In the genomic region with DNA sequence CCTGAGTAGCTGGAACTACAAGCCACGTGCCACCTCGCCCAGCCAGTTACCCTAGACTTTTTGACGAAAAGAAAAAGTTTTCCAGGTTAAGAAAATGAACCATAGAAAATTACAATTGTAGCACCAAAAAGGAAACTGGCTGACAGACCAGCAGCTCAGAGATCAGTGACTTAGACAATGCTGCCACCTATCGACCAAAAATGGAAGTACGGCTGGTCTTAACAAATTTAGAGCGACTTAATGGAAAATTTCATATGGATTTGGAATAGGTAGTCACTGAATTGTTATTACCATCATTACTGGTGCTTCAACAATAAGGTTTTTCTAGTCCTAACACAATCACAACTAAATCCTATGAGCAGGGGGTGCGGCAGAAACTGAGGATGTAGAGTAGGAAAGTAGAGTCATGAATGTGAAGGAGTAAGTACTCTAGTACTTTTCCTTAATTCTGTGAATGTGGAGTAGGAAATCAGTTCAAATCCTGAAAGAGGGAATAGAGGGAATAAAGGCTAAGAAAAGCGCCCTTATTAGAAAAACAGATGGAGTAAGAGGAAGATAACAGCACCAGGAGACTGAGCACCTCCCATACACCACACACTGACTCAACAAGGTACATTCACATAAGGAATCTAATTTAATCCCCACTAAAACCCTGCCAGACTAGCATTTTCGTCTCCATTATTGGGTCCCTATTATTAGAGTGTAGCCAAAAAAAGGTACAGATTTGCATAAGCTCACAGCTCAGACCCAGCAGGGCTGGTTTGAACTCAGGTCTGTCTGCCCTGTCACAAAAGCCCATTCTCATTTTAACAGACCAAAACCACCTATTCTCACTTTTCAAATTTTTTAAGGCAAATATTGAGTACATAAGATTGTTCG, we compare ENCODE assay signal across 8 cellular contexts. TPM values are rescaled to one million over a fixed set of nuclear protein-coding genes. Genes with fewer than 3 reads are reported as not detected.
DNase-seq lines count a peak whose midpoint lies in the region; ATAC-seq and TF ChIP-seq lines count a peak whose summit lies in the region.

No MANE protein-coding gene starts in this region.

- peak; percentile 74 for DNase-seq in DMS153 treated with DMSO at 0.1 percent for 48 hours (lab: John Stamatoyannopoulos, UW; ENCODE audit: unreplicated experiment)
- peak; percentile 72 for DNase-seq in NCI-H345 (lab: John Stamatoyannopoulos, UW)
- peak; percentile 85 for DNase-seq in activated CD4-positive, alpha-beta T cell treated with anti-CD3 and anti-CD28 coated beads for 36 hours
- DNase-seq in chondrocyte (ENCODE audit: low spot score), result no peak
- DNase-seq in stimulated activated CD4-positive, alpha-beta T cell treated with anti-CD3 and anti-CD28 coated beads, TNF-alpha, amount 100 ng/mL, for 24 hours (ENCODE audit: low read depth in 3 of 3), result peak; percentile 62 to 73 (median 68)

- no peaks in the 10 kb centered on the region for H3K27me3 ChIP-seq in liver (ENCODE audit: control insufficient read depth in 4 of 4, insufficient read depth in 4 of 4, low read length in 3 of 4)

- CTCF ChIA-PET in activated CD4-positive, alpha-beta T cell treated with anti-CD3 and anti-CD28 coated beads for 36 hours (lab: Charles Lee), result interaction anchor here (0.6 to 11.4 kb wide), 31 partner anchors 9 to 447 kb away, joined by 3 to 150 read pairs (median 4); no protein-coding TSS in a partner anchor

- peak; percentile 96 for TF ChIP-seq CTCF in chondrocyte (IDR thresholded peaks at IDR 0.05)
- TF ChIP-seq CTCF in liver (IDR thresholded peaks at IDR 0.05; ENCODE audit: low read depth, low read length, missing input control), result peak; percentile 97

- H3K4me1 Mint-ChIP-seq in activated CD4-positive, alpha-beta T cell treated with anti-CD3 and anti-CD28 coated beads for 36 hours, result peaks cover 19% of the 10 kb centered on the region
- H3K4me1 Mint-ChIP-seq in chondrocyte (ENCODE audit: low read depth), result peaks cover 14% of the 10 kb centered on the region

- no peak overlapping the region for H3K4me3 Mint-ChIP-seq in activated CD4-positive, alpha-beta T cell treated with anti-CD3 and anti-CD28 coated beads for 36 hours
- H3K4me3 Mint-ChIP-seq in chondrocyte (ENCODE audit: unreplicated experiment), result no peak overlapping the region

- H3K4me3 ChIP-seq in liver (ENCODE audit: low read depth in 1 of 3, low read length in 3 of 3), result no peak overlapping the region

- H3K36me3 ChIP-seq in liver (ENCODE audit: control insufficient read depth in 4 of 4, insufficient read depth in 3 of 4, low read depth in 1 of 4, low read length in 3 of 4), result no peaks in the 10 kb centered on the region

- H3K9me3 Mint-ChIP-seq in activated CD4-positive, alpha-beta T cell treated with anti-CD3 and anti-CD28 coated beads for 36 hours (ENCODE audit: low read depth), result no peaks in the 10 kb centered on the region
- H3K9me3 Mint-ChIP-seq in chondrocyte (ENCODE audit: low read depth), result no peaks in the 10 kb centered on the region

- peaks cover 0 to 6% (median 4%) of the 10 kb centered on the region in 4 donors for H3K4me1 ChIP-seq in liver (ENCODE audit: control insufficient read depth in 4 of 4, insufficient read depth in 4 of 4, low read length in 3 of 4)

- intact Hi-C loops in activated CD4-positive, alpha-beta T cell treated with anti-CD3 and anti-CD28 coated beads for 36 hours (cut with DNase I, micrococcal nuclease), result loop anchor here (1.0 to 10.0 kb wide), 8 partner anchors 111 to 892 kb away; no protein-coding TSS in a partner anchor

- H3K27me3 Mint-ChIP-seq in activated CD4-positive, alpha-beta T cell treated with anti-CD3 and anti-CD28 coated beads for 36 hours, result peaks cover 51% of the 10 kb centered on the region
- peaks cover 51% of the 10 kb centered on the region for H3K27me3 Mint-ChIP-seq in chondrocyte (ENCODE audit: low read depth)

- WGBS in liver, result under 1% methylated on average over 10 of the region's 10 CpGs

- H3K27ac Mint-ChIP-seq in activated CD4-positive, alpha-beta T cell treated with anti-CD3 and anti-CD28 coated beads for 36 hours, result no peak overlapping the region
- no peak overlapping the region for H3K27ac Mint-ChIP-seq in chondrocyte (ENCODE audit: unreplicated experiment)

- peak; percentile 33 for ATAC-seq in HG02623 (IDR thresholded peaks at IDR 0.05; ENCODE audit: unreplicated experiment)
- ATAC-seq in activated CD4-positive, alpha-beta T cell treated with anti-CD3 and anti-CD28 coated beads for 36 hours, result peak; percentile 23
- ATAC-seq in HG03460 (IDR thresholded peaks at IDR 0.05; ENCODE audit: unreplicated experiment), result no peak

- TF ChIP-seq RAD21 in liver (IDR thresholded peaks at IDR 0.05), result peak; percentile 97 to 98

- H3K36me3 Mint-ChIP-seq in activated CD4-positive, alpha-beta T cell treated with anti-CD3 and anti-CD28 coated beads for 36 hours (ENCODE audit: low read depth), result no peaks in the 10 kb centered on the region
- H3K36me3 Mint-ChIP-seq in chondrocyte (ENCODE audit: low read depth), result no peaks in the 10 kb centered on the region

- POLR2A ChIA-PET in activated CD4-positive, alpha-beta T cell treated with anti-CD3 and anti-CD28 coated beads for 36 hours (lab: Charles Lee), result no interaction called here

- no peak overlapping the region for H3K27ac ChIP-seq in liver (ENCODE audit: low read depth in 1 of 2, low read length in 2 of 2)

- no peaks in the 10 kb centered on the region for H3K9me3 ChIP-seq in liver (ENCODE audit: control insufficient read depth in 4 of 4, low read length in 3 of 4)

- no peak overlapping the region for H3K9ac ChIP-seq in liver (ENCODE audit: low read depth in 1 of 2, low read length in 2 of 2)

TF ChIP-seq in liver, 16 proteins besides CTCF, POLR2A, EP300 and RAD21:
- no peak for TF ChIP-seq FOXA1 (IDR thresholded peaks at IDR 0.05)

RNA-seq across cellular contexts. Expression of gene MGST3, which starts 37.9 kb away (rescaled TPM):
- total RNA-seq in activated CD4-positive, alpha-beta T cell treated with anti-CD3 and anti-CD28 coated beads for 36 hours, result 10 to 100 TPM; 49.1 to 52.1 TPM
- total RNA-seq in chondrocyte (154 to 167 TPM (median 165 TPM) in 3 replicates), liver (100 to 1,000 TPM in 1 of 2 donors, 10 to 100 TPM in 1; 68.7 to 307 TPM)
- polyA plus RNA-seq in liver, result 100 to 1,000 TPM; 177 to 185 TPM

RNA-seq across cellular contexts. Expression of gene LRRC52, which starts 49.4 kb away (rescaled TPM):
- not detected for total RNA-seq in activated CD4-positive, alpha-beta T cell treated with anti-CD3 and anti-CD28 coated beads for 36 hours
- total RNA-seq in chondrocyte (not detected in 3 replicates), liver (not detected)
- not detected for polyA plus RNA-seq in liver
